9 cellular contexts compared by ENCODE assay signal in genomic region chr16:50680907-50681885, GRCh38. TPM values are rescaled to one million over a fixed set of nuclear protein-coding genes. Genes with fewer than 3 reads are reported as not detected.
DNase-seq lines count a peak whose midpoint lies in the region; ATAC-seq and TF ChIP-seq lines count a peak whose summit lies in the region.
"Had no signal": no experiment of that assay in that cellular context is flagged by ENCODE, and none has a peak within 500 bp of the region (broad histone marks: within the 10 kb centered on the region; RNA-seq: fewer than 3 reads in every experiment).

TSS of gene SNX20 (minus strand) at chr16:50681312. CDS start at chr16:50677526, 3,786 bp downstream.

- no peak for TF ChIP-seq CTCF in gastroesophageal sphincter (IDR thresholded peaks at IDR 0.05)

- TF ChIP-seq POLR2A in GM19193 (IDR thresholded peaks at IDR 0.05; ENCODE audit: extremely low read depth, insufficient read depth, insufficient read length): peak; percentile 71
- no peak for TF ChIP-seq POLR2A in gastroesophageal sphincter (IDR thresholded peaks at IDR 0.05)

- no peaks in the 10 kb centered on the region for H3K4me1 ChIP-seq in gastroesophageal sphincter

- H3K4me3 ChIP-seq in gastroesophageal sphincter: peak within 1 kb of the TSS in 1 of 2 donors; percentile 38

- 84 to 100% methylated on average over 1 to 7 of the region's 17 CpGs for WGBS in gastroesophageal sphincter (ENCODE audit: low coverage in 1 of 2), 2 donors

- no peaks in the 10 kb centered on the region for H3K36me3 ChIP-seq in gastroesophageal sphincter

- H3K27ac ChIP-seq in gastroesophageal sphincter: peak within 1 kb of the TSS in 1 of 4 donors; percentile 25

- H3K27me3 ChIP-seq in gastroesophageal sphincter: no peaks in the 10 kb centered on the region

- peak; percentile 55 for DNase-seq in activated CD4-positive, alpha-beta T cell treated with anti-CD3 and anti-CD28 coated beads for 1 hour
- DNase-seq in stimulated activated CD8-positive, alpha-beta memory T cell treated with anti-CD3 and anti-CD28 coated beads, Interleukin-7, amount 100 ng/mL, for 1 hour (ENCODE audit: low read depth in 2 of 2): peak; percentile 33 to 36
- no peak for DNase-seq in A172 (ENCODE audit: low spot score)
- DNase-seq in NCI-H526 treated with DMSO at 0.1 percent for 48 hours (lab: John Stamatoyannopoulos, UW): no peak
- no peak for DNase-seq in HPDE6-E6E7 (ENCODE audit: extremely low spot score)

- no peaks in the 10 kb centered on the region for H3K9me3 ChIP-seq in gastroesophageal sphincter

- ATAC-seq in HG03280 (IDR thresholded peaks at IDR 0.05; ENCODE audit: unreplicated experiment) (peak; percentile 40), gastroesophageal sphincter (peak; percentile 50)
- ATAC-seq: Panc1 had no signal

- TF ChIP-seq EP300 in gastroesophageal sphincter (IDR thresholded peaks at IDR 0.05): no peak

RNA-seq across cellular contexts. Expression of gene SNX20, which starts in this region (rescaled TPM):
- total RNA-seq in gastroesophageal sphincter: 1 to 10 TPM in 3 of 4 donors, under 1 TPM in 1; 0.84 to 1.8 (median 1.0) TPM
- not detected in 2 replicates for total RNA-seq in A172 (2014; rRNA removed; shearing (Covaris generic))

Comparison
In these comparisons a context has a peak if more than half of its experiments do, and no peak if none do; other contexts are left out.
1. DNase-seq: peak in activated CD4-positive, alpha-beta T cell treated with anti-CD3 and anti-CD28 coated beads for 1 hour (single experiment) and stimulated activated CD8-positive, alpha-beta memory T cell treated with anti-CD3 and anti-CD28 coated beads, Interleukin-7, amount 100 ng/mL, for 1 hour (2 of 2); none in A172 (single experiment), NCI-H526 treated with DMSO at 0.1 percent for 48 hours (single experiment) and HPDE6-E6E7 (single experiment).